Comparison of ENCODE assay signal across 12 cellular contexts in genomic region chr2:159677654-159678053, GRCh38. TPM values are rescaled to one million over a fixed set of nuclear protein-coding genes. Genes with fewer than 3 reads are reported as not detected.
DNase-seq lines count a peak whose midpoint lies in the region; ATAC-seq, FAIRE-seq and TF ChIP-seq lines count a peak whose summit lies in the region.
"Had no signal": no experiment of that assay in that cellular context is flagged by ENCODE, and none has a peak within 500 bp of the region (broad histone marks: within the 10 kb centered on the region; RNA-seq: fewer than 3 reads in every experiment).

No MANE protein-coding gene starts in this region.

- no peaks in the 10 kb centered on the region for H3K9me3 Mint-ChIP-seq in HFFc6

- no peak overlapping the region for H3K27ac Mint-ChIP-seq in HFFc6

- H3K36me3 Mint-ChIP-seq in HFFc6 (ENCODE audit: low read depth): no peaks in the 10 kb centered on the region

- no peak overlapping the region for H3K4me3 Mint-ChIP-seq in HFFc6

- no peaks in the 10 kb centered on the region for H3K27me3 Mint-ChIP-seq in HFFc6 (ENCODE audit: insufficient read depth)

- no peaks in the 10 kb centered on the region for H3K36me3 ChIP-seq in upper lobe of left lung
- H3K36me3 ChIP-seq: Peyer's patch, transverse colon had no signal

- FAIRE-seq in frontal cortex (lab: Jason Lieb, UNC): peak; percentile 93

- peaks cover 6% of the 10 kb centered on the region for H3K4me1 Mint-ChIP-seq in HFFc6 (ENCODE audit: low read depth)

- ATAC-seq in upper lobe of left lung (ENCODE audit: low FRiP score in 2 of 2) (no peak), HG03565 (IDR thresholded peaks at IDR 0.05; ENCODE audit: unreplicated experiment) (no peak)

- no peaks in the 10 kb centered on the region for H3K27me3 ChIP-seq in upper lobe of left lung
- H3K27me3 ChIP-seq: Peyer's patch, transverse colon had no signal

- H3K4me3 ChIP-seq in AG09309 (ENCODE audit: control insufficient read depth, low read depth, low read length) (no peak overlapping the region), upper lobe of left lung (no peak overlapping the region)
- H3K4me3 ChIP-seq: Peyer's patch, transverse colon had no signal

- TF ChIP-seq CTCF in AG09309 (IDR thresholded peaks at IDR 0.05; ENCODE audit: control insufficient read depth, insufficient read depth, low read depth, low read length, missing control alignments) (peak; percentile 23), HFFc6 (IDR thresholded peaks at IDR 0.05) (peak; percentile 74), upper lobe of left lung (IDR thresholded peaks at IDR 0.05) (no peak)

- no peak for TF ChIP-seq POLR2A in upper lobe of left lung (IDR thresholded peaks at IDR 0.05)

- H3K27ac ChIP-seq in upper lobe of left lung: no peak overlapping the region
- H3K27ac ChIP-seq: Peyer's patch, transverse colon had no signal

- no peaks in the 10 kb centered on the region for H3K9me3 ChIP-seq in upper lobe of left lung
- H3K9me3 ChIP-seq: Peyer's patch, transverse colon had no signal

- WGBS in upper lobe of left lung, 2 donors: 96 to 98% methylated on average over 1 of the region's 1 CpG

- no peak for TF ChIP-seq EP300 in upper lobe of left lung (IDR thresholded peaks at IDR 0.05)

- no peaks in the 10 kb centered on the region for H3K4me1 ChIP-seq in upper lobe of left lung
- H3K4me1 ChIP-seq: Peyer's patch, transverse colon had no signal

- no peak for DNase-seq in AG09309 (ENCODE audit: low read depth)
- peak; percentile 10 for DNase-seq in HFFc6
- peak; percentile 4 for DNase-seq in SW480 (ENCODE audit: low spot score)
- DNase-seq in frontal cortex (ENCODE audit: low spot score in 2 of 2): no peak
- DNase-seq in NCI-H1436 treated with DMSO at 0.1 percent for 48 hours (lab: John Stamatoyannopoulos, UW): no peak
- DNase-seq in upper lobe of left lung: no peak
- no peak for DNase-seq in cerebellum (ENCODE audit: low spot score)
- DNase-seq: EL; Peyer's patch; stimulated activated CD4-positive, alpha-beta T cell treated with anti-CD3 and anti-CD28 coated beads, Interleukin-2, amount 100 ng/mL, for 24 hours; transverse colon had no signal

RNA-seq across cellular contexts. Expression of gene MARCHF7, which starts 34.7 kb away (rescaled TPM):
- 10 to 100 TPM; 73.8 to 91.5 (median 84.7) TPM for total RNA-seq in HFFc6 (2021; fragmentation: NEBNext Ultra II Directional; extraction: Animal tissue kit (Norgen Biotek cat#: 25700))
- total RNA-seq in frontal cortex (121 TPM), upper lobe of left lung (100 to 1,000 TPM in 2 of 6 donors, 10 to 100 TPM in 4; 64.6 to 135 (median 78.1) TPM), cerebellum (125 TPM)

Comparison
In these comparisons a context has a peak if more than half of its experiments do, and no peak if none do; other contexts are left out.
1. DNase-seq: peak in HFFc6 (single experiment) and SW480 (single experiment); none in AG09309 (single experiment), frontal cortex (0 of 2), NCI-H1436 treated with DMSO at 0.1 percent for 48 hours (single experiment), upper lobe of left lung (0 of 2) and cerebellum (single experiment).
2. CTCF ChIP-seq: peak in AG09309 (single experiment) and HFFc6 (single experiment); none in upper lobe of left lung (0 of 6).